Comparison of ENCODE assay signal across 1 cellular context in genomic region chr12:57698414-57698813, GRCh38.
TF ChIP-seq lines count a peak whose summit lies in the region.

No MANE protein-coding gene starts in this region.

TF ChIP-seq in HepG2, 621 proteins besides CTCF, POLR2A, EP300 and RAD21:
- TF ChIP-seq HNF4G (IDR thresholded peaks at IDR 0.05; ENCODE audit: borderline replicate concordance, low read depth, low read length): peak; percentile 56; the same call in 1 of the 2 replicates
- TF ChIP-seq HNF4G (CRISPR knock-in tag; IDR thresholded peaks at IDR 0.05; ENCODE audit: borderline replicate concordance, low read depth): no peak
- peak; percentile 33; the same call in 1 of the 2 replicates for TF ChIP-seq NR2C2 (CRISPR knock-in tag; IDR thresholded peaks at IDR 0.05; ENCODE audit: borderline replicate concordance)
- TF ChIP-seq HNF4A (CRISPR knock-in tag; IDR thresholded peaks at IDR 0.05): peak; percentile 77
- TF ChIP-seq CENPT (CRISPR knock-in tag; IDR thresholded peaks at IDR 0.05; ENCODE audit: low read depth): no peak
- TF ChIP-seq PAXIP1 (CRISPR knock-in tag; conservative IDR thresholded peaks at IDR 0.05): 0 out of 2 replicates have a peak, but pooled peaks have one; percentile 13
